Comparison of ENCODE assay signal across 24 cellular contexts in genomic region chr5:74428275-74428674, GRCh38.
"Had no signal": no experiment of that assay in that cellular context is flagged by ENCODE, and none has a peak within 500 bp of the region (broad histone marks: within the 10 kb centered on the region; RNA-seq: fewer than 3 reads in every experiment).

No MANE protein-coding gene starts in this region.

- H3K27ac ChIP-seq: colonic mucosa, coronary artery, dorsolateral prefrontal cortex, epithelial cell of prostate, esophagus muscularis mucosa, esophagus squamous epithelium, foreskin keratinocyte, gastrocnemius medialis, gastroesophageal sphincter, heart left ventricle, heart right ventricle, hepatocyte had no signal

- H3K36me3 ChIP-seq: colonic mucosa, esophagus muscularis mucosa, esophagus squamous epithelium, gastrocnemius medialis, gastroesophageal sphincter, heart left ventricle, heart right ventricle had no signal

- DNase-seq: colonic mucosa; cortex of kidney; dermis blood vessel endothelial cell; dorsolateral prefrontal cortex; effector CD4-positive, alpha-beta T cell; effector CD8-positive, alpha-beta T cell; effector memory CD4-positive, alpha-beta T cell; effector memory CD8-positive, alpha-beta T cell; endodermal cell; erythroblast; esophagus squamous epithelium; foreskin fibroblast; foreskin keratinocyte; foreskin melanocyte; gastrocnemius medialis; glutamatergic neuron; head of caudate nucleus; heart left ventricle; heart right ventricle had no signal

- H3K4me1 ChIP-seq: colonic mucosa, gastroesophageal sphincter had no signal

- H3K9me3 ChIP-seq: colonic mucosa, esophagus muscularis mucosa, esophagus squamous epithelium, gastrocnemius medialis, gastroesophageal sphincter, heart left ventricle had no signal

- H3K4me3 ChIP-seq: colonic mucosa, coronary artery, dorsolateral prefrontal cortex, esophagus muscularis mucosa, esophagus squamous epithelium, gastrocnemius medialis, gastroesophageal sphincter, heart left ventricle, heart right ventricle, hepatocyte had no signal
